18 cellular contexts compared by ENCODE assay signal in the genomic region with DNA sequence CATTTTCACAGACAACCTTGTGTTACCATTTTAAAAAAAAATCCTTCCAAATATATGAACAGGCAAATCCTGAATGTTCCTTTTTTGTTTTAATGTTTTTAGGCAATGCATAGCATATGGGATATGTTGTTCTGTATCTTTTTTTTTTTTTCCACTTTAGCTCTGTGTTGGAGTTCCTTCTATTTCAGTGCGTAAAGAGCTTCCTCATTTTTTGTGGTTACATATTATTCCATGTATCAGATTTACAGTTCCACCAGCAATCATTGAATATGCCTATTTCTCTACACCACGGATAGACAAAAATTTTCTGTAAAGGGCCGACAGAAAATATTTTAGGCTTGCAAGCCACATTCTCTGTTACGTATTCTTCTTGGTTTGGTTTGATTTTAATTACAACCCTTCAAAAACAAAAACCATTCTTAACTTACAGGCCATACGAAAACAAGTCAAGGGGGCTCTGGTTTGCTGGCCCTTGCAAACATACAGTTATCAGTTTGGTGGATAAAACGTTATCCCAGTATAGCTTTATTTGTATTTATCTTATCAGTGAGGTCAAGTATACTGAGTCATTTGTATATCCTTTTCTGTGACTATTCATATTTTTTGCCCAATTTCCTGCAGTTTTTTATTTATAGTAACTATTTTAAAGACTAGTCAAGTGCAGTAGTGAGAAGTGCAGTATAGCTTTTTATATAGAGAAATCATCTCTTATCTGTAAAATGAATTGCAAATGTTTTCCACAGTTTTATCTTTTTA.
"Had no signal": no experiment of that assay in that cellular context is flagged by ENCODE, and none has a peak within 500 bp of the region (broad histone marks: within the 10 kb centered on the region; RNA-seq: fewer than 3 reads in every experiment).

No MANE protein-coding gene starts in this region.

- H3K4me3 ChIP-seq: esophagus squamous epithelium, heart left ventricle, left lung, ovary, sigmoid colon had no signal

- H3K36me3 ChIP-seq: esophagus squamous epithelium, heart left ventricle, left lung, ovary, sigmoid colon had no signal

- DNase-seq: activated CD4-positive, alpha-beta T cell treated with anti-CD3 and anti-CD28 coated beads, Interleukin-2, amount 50 U/mL, for 4 hours; activated gamma-delta T cell; activated naive CD8-positive, alpha-beta T cell treated with anti-CD3 and anti-CD28 coated beads for 36 hours; activated T-cell treated with anti-CD3 and anti-CD28 coated beads, Interleukin-2, amount 50 U/mL, for 48 hours; aorta; esophagus squamous epithelium; heart left ventricle; islet precursor cell; left lung; ovary; sigmoid colon; stimulated activated CD4-positive, alpha-beta T cell treated with anti-CD3 and anti-CD28 coated beads, Interleukin-12 subunit alpha, Interleukin-12 subunit beta, amount 100 ng/mL, for 4 hours; stimulated activated naive CD4-positive, alpha-beta T cell treated with Interleukin-2 at 50 U/mL for 16 hours; trophoblast cell had no signal

- H3K27me3 Mint-ChIP-seq: activated naive CD8-positive, alpha-beta T cell treated with anti-CD3 and anti-CD28 coated beads for 36 hours; memory B cell had no signal

- H3K9me3 Mint-ChIP-seq: memory B cell had no signal

- H3K27ac ChIP-seq: esophagus squamous epithelium, heart left ventricle, left lung, ovary, sigmoid colon had no signal

- H3K27ac Mint-ChIP-seq: activated naive CD8-positive, alpha-beta T cell treated with anti-CD3 and anti-CD28 coated beads for 36 hours; memory B cell; T-helper 1 cell treated with Interleukin-12 subunit alpha and Interleukin-12 subunit beta and Interleukin-4 antibody, amounts not matched to agents 30 μg/mL and 1 μg/mL, for 36 hours had no signal

- H3K9me3 ChIP-seq: esophagus squamous epithelium, ovary, sigmoid colon had no signal

- ATAC-seq: activated CD4-positive, CD25-positive, alpha-beta regulatory T cell treated with anti-CD3 and anti-CD28 coated beads, Interleukin-2, amount 50 U/mL, for 24 hours; heart left ventricle; left lung had no signal

- H3K27me3 ChIP-seq: esophagus squamous epithelium, heart left ventricle, left lung, ovary, sigmoid colon had no signal

- H3K4me3 Mint-ChIP-seq: activated naive CD8-positive, alpha-beta T cell treated with anti-CD3 and anti-CD28 coated beads for 36 hours; memory B cell; neural crest cell; T-helper 1 cell treated with Interleukin-12 subunit alpha and Interleukin-12 subunit beta and Interleukin-4 antibody, amounts not matched to agents 30 μg/mL and 1 μg/mL, for 36 hours had no signal
